In genomic region chr13:109700176-109700575, GRCh38 we compare ENCODE assay signal across 1 cellular context.
TF ChIP-seq lines count a peak whose summit lies in the region.

No MANE protein-coding gene starts in this region.

TF ChIP-seq in K562, 482 proteins besides CTCF, POLR2A, EP300 and RAD21 (continued from another document):
- TF ChIP-seq REST (CRISPR knock-in tag; IDR thresholded peaks at IDR 0.05; ENCODE audit: low read depth) = no peak
- TF ChIP-seq, protein P1, sequence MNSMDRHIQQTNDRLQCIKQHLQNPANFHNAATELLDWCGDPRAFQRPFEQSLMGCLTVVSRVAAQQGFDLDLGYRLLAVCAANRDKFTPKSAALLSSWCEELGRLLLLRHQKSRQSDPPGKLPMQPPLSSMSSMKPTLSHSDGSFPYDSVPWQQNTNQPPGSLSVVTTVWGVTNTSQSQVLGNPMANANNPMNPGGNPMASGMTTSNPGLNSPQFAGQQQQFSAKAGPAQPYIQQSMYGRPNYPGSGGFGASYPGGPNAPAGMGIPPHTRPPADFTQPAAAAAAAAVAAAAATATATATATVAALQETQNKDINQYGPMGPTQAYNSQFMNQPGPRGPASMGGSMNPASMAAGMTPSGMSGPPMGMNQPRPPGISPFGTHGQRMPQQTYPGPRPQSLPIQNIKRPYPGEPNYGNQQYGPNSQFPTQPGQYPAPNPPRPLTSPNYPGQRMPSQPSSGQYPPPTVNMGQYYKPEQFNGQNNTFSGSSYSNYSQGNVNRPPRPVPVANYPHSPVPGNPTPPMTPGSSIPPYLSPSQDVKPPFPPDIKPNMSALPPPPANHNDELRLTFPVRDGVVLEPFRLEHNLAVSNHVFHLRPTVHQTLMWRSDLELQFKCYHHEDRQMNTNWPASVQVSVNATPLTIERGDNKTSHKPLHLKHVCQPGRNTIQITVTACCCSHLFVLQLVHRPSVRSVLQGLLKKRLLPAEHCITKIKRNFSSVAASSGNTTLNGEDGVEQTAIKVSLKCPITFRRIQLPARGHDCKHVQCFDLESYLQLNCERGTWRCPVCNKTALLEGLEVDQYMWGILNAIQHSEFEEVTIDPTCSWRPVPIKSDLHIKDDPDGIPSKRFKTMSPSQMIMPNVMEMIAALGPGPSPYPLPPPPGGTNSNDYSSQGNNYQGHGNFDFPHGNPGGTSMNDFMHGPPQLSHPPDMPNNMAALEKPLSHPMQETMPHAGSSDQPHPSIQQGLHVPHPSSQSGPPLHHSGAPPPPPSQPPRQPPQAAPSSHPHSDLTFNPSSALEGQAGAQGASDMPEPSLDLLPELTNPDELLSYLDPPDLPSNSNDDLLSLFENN (IDR thresholded peaks at IDR 0.05; ENCODE audit: low read depth in 2 of 2, low read length in 2 of 2) = no peak
- no peak for TF ChIP-seq ZNF146 (CRISPR knock-in tag; IDR thresholded peaks at IDR 0.05; ENCODE audit: unreplicated experiment)
TF ChIP-seq in K562: peak in this region for 19.
